ENCODE assay signal across 8 cellular contexts in genomic region chr13:50127017-50127725, GRCh38.
DNase-seq lines count a peak whose midpoint lies in the region; FAIRE-seq and TF ChIP-seq lines count a peak whose summit lies in the region.

No MANE protein-coding gene starts in this region.

- H3K27ac ChIP-seq in astrocyte (ENCODE audit: low read depth, low read length), result no peak overlapping the region

- peaks cover 7% of the 10 kb centered on the region for H3K36me3 Mint-ChIP-seq in astrocyte (ENCODE audit: low read depth, unreplicated experiment)

- peak overlapping the region; percentile 22 for H3K9ac ChIP-seq in astrocyte (ENCODE audit: low read length)

- peak overlapping the region; percentile 39 for H2AFZ ChIP-seq in astrocyte (ENCODE audit: low read depth, low read length)

- FAIRE-seq in astrocyte (lab: Jason Lieb, UNC), result no peak

- H3K27ac Mint-ChIP-seq in astrocyte (ENCODE audit: unreplicated experiment), result peak overlapping the region; percentile 92

- TF ChIP-seq CTCF in AG04449 (IDR thresholded peaks at IDR 0.05; ENCODE audit: insufficient read depth, low read length, missing control alignments) (no peak), astrocyte (IDR thresholded peaks at IDR 0.05; ENCODE audit: insufficient read depth, low read depth, low read length) (no peak)

- H4K20me1 ChIP-seq in astrocyte (ENCODE audit: insufficient read depth, low read length), result peaks cover 19% of the 10 kb centered on the region

- H3K9me3 ChIP-seq in astrocyte (ENCODE audit: insufficient read depth, low read depth, low read length), result no peaks in the 10 kb centered on the region

- H3K27me3 ChIP-seq in astrocyte (ENCODE audit: insufficient read depth, low read length), result peaks cover 42% of the 10 kb centered on the region

- peaks cover 26% of the 10 kb centered on the region for H3K4me1 Mint-ChIP-seq in astrocyte (ENCODE audit: low read depth, unreplicated experiment)

- H3K36me3 ChIP-seq in astrocyte (ENCODE audit: insufficient read depth, low read length), result no peaks in the 10 kb centered on the region

- peaks cover 16% of the 10 kb centered on the region for H3K9me3 Mint-ChIP-seq in astrocyte (ENCODE audit: unreplicated experiment)

- H3K27me3 Mint-ChIP-seq in astrocyte (ENCODE audit: low read depth, unreplicated experiment), result peaks cover 35% of the 10 kb centered on the region

- DNase-seq in AG04449 (ENCODE audit: low read depth, low spot score), result no peak
- DNase-seq in OCI-M1 (lab: John Stamatoyannopoulos, UW), result peak; percentile 76
- no peak for DNase-seq in astrocyte (ENCODE audit: low read depth)
- peak; percentile 62 for DNase-seq in islet precursor cell
- DNase-seq in stimulated activated CD4-positive, alpha-beta T cell treated with anti-CD3 and anti-CD28 coated beads, Interleukin-4, amount 100 ng/mL, for 4 hours, result peak; percentile 61 to 78
- DNase-seq in AG08396 (ENCODE audit: low spot score), result no peak
- DNase-seq in HuH-7.5 (ENCODE audit: low spot score), result no peak
- DNase-seq in DMS 273 treated with DMSO at 0.1 percent for 48 hours (lab: John Stamatoyannopoulos, UW), result no peak

- peak overlapping the region; percentile 81 for H3K4me3 Mint-ChIP-seq in astrocyte (ENCODE audit: unreplicated experiment)

- peaks cover 14% of the 10 kb centered on the region for H3K79me2 ChIP-seq in astrocyte (ENCODE audit: insufficient read depth, low read length)

- H3K4me3 ChIP-seq in AG04449 (ENCODE audit: low read depth, low read length) (peak overlapping the region; percentile 46), astrocyte (ENCODE audit: insufficient read depth, low read depth, low read length) (peak overlapping the region; percentile 39)

- POLR2A ChIA-PET in AG04449 (lab: Yijun Ruan, JAX), result no interaction called here

- peak overlapping the region; percentile 86 for H3K4me2 ChIP-seq in astrocyte (ENCODE audit: low read length)

- H3K4me1 ChIP-seq in astrocyte (ENCODE audit: insufficient read depth, low read length), result peaks cover 34% of the 10 kb centered on the region

- CTCF ChIA-PET in AG04449 (lab: Yijun Ruan, JAX), result interaction anchor here (1.1 to 1.3 kb wide), 5 partner anchors 12 to 150 kb away, joined by 3 to 8 read pairs (median 3); no protein-coding TSS in a partner anchor

Comparison
In these comparisons a context has a peak if more than half of its experiments do, and no peak if none do; other contexts are left out.
1. DNase-seq: peak in OCI-M1 (single experiment), islet precursor cell (single experiment) and stimulated activated CD4-positive, alpha-beta T cell treated with anti-CD3 and anti-CD28 coated beads, Interleukin-4, amount 100 ng/mL, for 4 hours (2 of 2); none in AG04449 (single experiment), astrocyte (single experiment), AG08396 (single experiment), HuH-7.5 (single experiment) and DMS 273 treated with DMSO at 0.1 percent for 48 hours (single experiment).